8 cellular contexts compared by ENCODE assay signal in genomic region chr13:106534844-106535551, GRCh38. TPM values are rescaled to one million over a fixed set of nuclear protein-coding genes. Genes with fewer than 3 reads are reported as not detected.
A peak's percentile ranks its signal among the peaks of the same experiment; 100 is the strongest.
DNase-seq lines count a peak whose midpoint lies in the region; ATAC-seq, FAIRE-seq and TF ChIP-seq lines count a peak whose summit lies in the region.

No MANE protein-coding gene starts in this region.

- peak; percentile 26 for ATAC-seq in GM21381 (IDR thresholded peaks at IDR 0.05; ENCODE audit: unreplicated experiment)
- ATAC-seq in HG03565 (IDR thresholded peaks at IDR 0.05; ENCODE audit: unreplicated experiment), result peak; percentile 20

- H3K79me2 ChIP-seq in neural progenitor cell (ENCODE audit: low read depth), result peaks cover 63% of the 10 kb centered on the region

- H3K4me1 Mint-ChIP-seq in activated T-cell treated with anti-CD3 and anti-CD28 coated beads, Interleukin-2, amount 50 U/mL, for 24 hours (ENCODE audit: low read depth), result peaks cover 24% of the 10 kb centered on the region
- H3K4me1 Mint-ChIP-seq in neural progenitor cell, result peaks cover 25% of the 10 kb centered on the region

- no peak overlapping the region for H2AFZ ChIP-seq in neural progenitor cell (replicated peaks)

- H3K4me1 ChIP-seq in neural progenitor cell, result peaks cover 34% of the 10 kb centered on the region

- DNase-seq in ELF-1 (ENCODE audit: low read depth, low spot score) (peak; percentile 40), fibroblast of pulmonary artery (ENCODE audit: low read depth) (peak; percentile 29), neural progenitor cell (ENCODE audit: low spot score) (no peak), HTR-8/SVneo (ENCODE audit: insufficient read length, low spot score) (no peak), DMS153 treated with DMSO at 0.1 percent for 48 hours (lab: John Stamatoyannopoulos, UW; ENCODE audit: unreplicated experiment) (no peak)
- peak; percentile 65 for DNase-seq in activated T-cell treated with anti-CD3 and anti-CD28 coated beads, Interleukin-2, amount 50 U/mL, for 24 hours

- H3K4me3 Mint-ChIP-seq in activated T-cell treated with anti-CD3 and anti-CD28 coated beads, Interleukin-2, amount 50 U/mL, for 24 hours, result peak overlapping the region; percentile 74
- H3K4me3 Mint-ChIP-seq in neural progenitor cell, result peak overlapping the region; percentile 99

- H3K27ac Mint-ChIP-seq in activated T-cell treated with anti-CD3 and anti-CD28 coated beads, Interleukin-2, amount 50 U/mL, for 24 hours, result peak overlapping the region; percentile 66
- peak overlapping the region; percentile 79 for H3K27ac Mint-ChIP-seq in neural progenitor cell

- peak overlapping the region; percentile 78 for H3K4me2 ChIP-seq in neural progenitor cell

- H3K27me3 Mint-ChIP-seq in activated T-cell treated with anti-CD3 and anti-CD28 coated beads, Interleukin-2, amount 50 U/mL, for 24 hours, result peaks cover 42% of the 10 kb centered on the region
- peaks cover 8% of the 10 kb centered on the region for H3K27me3 Mint-ChIP-seq in neural progenitor cell (ENCODE audit: insufficient read depth, low read depth)

- TF ChIP-seq CTCF in fibroblast of pulmonary artery (IDR thresholded peaks at IDR 0.05; ENCODE audit: low read length, missing control alignments) (no peak), neural progenitor cell (IDR thresholded peaks at IDR 0.05) (no peak)

- peaks cover 74% of the 10 kb centered on the region for H4K20me1 ChIP-seq in neural progenitor cell (ENCODE audit: low read depth)

- H3K9me3 Mint-ChIP-seq in activated T-cell treated with anti-CD3 and anti-CD28 coated beads, Interleukin-2, amount 50 U/mL, for 24 hours, result no peaks in the 10 kb centered on the region
- H3K9me3 Mint-ChIP-seq in neural progenitor cell, result no peaks in the 10 kb centered on the region

- peaks cover 67% of the 10 kb centered on the region for H3F3A ChIP-seq in neural progenitor cell (ENCODE audit: low read depth)

- no peaks in the 10 kb centered on the region for H3K36me3 ChIP-seq in neural progenitor cell

- H3K36me3 Mint-ChIP-seq in activated T-cell treated with anti-CD3 and anti-CD28 coated beads, Interleukin-2, amount 50 U/mL, for 24 hours (ENCODE audit: low read depth), result no peaks in the 10 kb centered on the region
- H3K36me3 Mint-ChIP-seq in neural progenitor cell, result peaks cover 12% of the 10 kb centered on the region

- no peak overlapping the region for H3K27ac ChIP-seq in neural progenitor cell

- no peaks in the 10 kb centered on the region for H3K27me3 ChIP-seq in neural progenitor cell

- H3K9me3 ChIP-seq in neural progenitor cell (ENCODE audit: low read depth), result no peaks in the 10 kb centered on the region

- H3K9ac ChIP-seq in neural progenitor cell, result peak overlapping the region; percentile 79

- H3K4me3 ChIP-seq in fibroblast of pulmonary artery (replicated peaks; ENCODE audit: low read depth, low read length) (peak overlapping the region; percentile 77), neural progenitor cell (peak overlapping the region; percentile 71)

- FAIRE-seq in HTR-8/SVneo (lab: Jason Lieb, UNC), result no peak

RNA-seq across cellular contexts. Expression of gene EFNB2, which starts 0.5 kb away (rescaled TPM):
- 88.7 and 101 TPM in 2 replicates for total RNA-seq in neural progenitor cell (ENCODE audit: low replicate concordance)

RNA-seq across cellular contexts. Expression of gene ARGLU1, which starts 32.9 kb away (rescaled TPM):
- total RNA-seq in neural progenitor cell (ENCODE audit: low replicate concordance), result 371 and 467 TPM in 2 replicates

Comparison
In these comparisons a context has a peak if more than half of its experiments do, and no peak if none do; other contexts are left out.
1. DNase-seq: peak in ELF-1 (single experiment), activated T-cell treated with anti-CD3 and anti-CD28 coated beads, Interleukin-2, amount 50 U/mL, for 24 hours (single experiment) and fibroblast of pulmonary artery (single experiment); none in neural progenitor cell (single experiment), HTR-8/SVneo (single experiment) and DMS153 treated with DMSO at 0.1 percent for 48 hours (single experiment).